8 cellular contexts compared by ENCODE assay signal in genomic region chr13:98576963-98577822, GRCh38. TPM values are rescaled to one million over a fixed set of nuclear protein-coding genes. Genes with fewer than 3 reads are reported as not detected.
A peak's percentile ranks its signal among the peaks of the same experiment; 100 is the strongest.
DNase-seq lines count a peak whose midpoint lies in the region; ATAC-seq, FAIRE-seq and TF ChIP-seq lines count a peak whose summit lies in the region.

TSS of gene STK24 (minus strand) at chr13:98577107. CDS start at chr13:98576786, 321 bp downstream.

- H3K4me1 Mint-ChIP-seq in CD8-positive, alpha-beta memory T cell, result peaks cover 36 to 49% (median 38%) of the 10 kb centered on the region in 3 donors
- peaks cover 39 to 40% of the 10 kb centered on the region in 2 donors for H3K4me1 Mint-ChIP-seq in natural killer cell

- H3K4me1 ChIP-seq in CD8-positive, alpha-beta memory T cell (ENCODE audit: insufficient read depth, low read length), result peaks cover 31% of the 10 kb centered on the region
- H3K4me1 ChIP-seq in testis, result peaks cover 27% of the 10 kb centered on the region

- peak within 1 kb of the TSS; percentile 53 for H3K4me3 ChIP-seq in CD8-positive, alpha-beta memory T cell (ENCODE audit: low read length)
- peak within 1 kb of the TSS; percentile 91 to 94 for H3K4me3 ChIP-seq in testis

- intact Hi-C loops in natural killer cell (cut with micrococcal nuclease), result loop anchor here (1.0 to 5.0 kb wide), 2 partner anchors 75 to 101 kb away; no protein-coding TSS in a partner anchor
- intact Hi-C loops in testis (cut with DNase I; ENCODE audit: low total_unique reads), result loop anchor here (10.0 kb wide), 1 partner anchor 102 kb away; no protein-coding TSS in a partner anchor

- peak within 1 kb of the TSS; percentile 87 to 99 (median 95) for H3K27ac Mint-ChIP-seq in CD8-positive, alpha-beta memory T cell
- H3K27ac Mint-ChIP-seq in natural killer cell, result peak within 1 kb of the TSS; percentile 79 to 85

- H3K36me3 ChIP-seq in CD8-positive, alpha-beta memory T cell (ENCODE audit: insufficient read depth, low read length), result no peaks in the 10 kb centered on the region
- H3K36me3 ChIP-seq in testis (ENCODE audit: low read depth, missing control alignments), result no peaks in the 10 kb centered on the region

- peak; percentile 53 for ATAC-seq in HG03378 (IDR thresholded peaks at IDR 0.05; ENCODE audit: unreplicated experiment)
- peak; percentile 84 to 94 (median 87) for ATAC-seq in natural killer cell

- H3K27ac ChIP-seq in CD8-positive, alpha-beta memory T cell (ENCODE audit: low read depth, low read length), result peak within 1 kb of the TSS; percentile 66
- H3K27ac ChIP-seq in testis, result peak within 1 kb of the TSS; percentile 96 to 98

- CTCF ChIA-PET in CD8-positive, alpha-beta memory T cell (lab: Charles Lee), result interaction anchor here (0.9 kb wide), 1 partner anchor 132 kb away, joined by 4 read pairs; no protein-coding TSS in a partner anchor

- POLR2A ChIA-PET in CD8-positive, alpha-beta memory T cell (lab: Charles Lee), result interaction anchor here (0.5 to 1.1 kb wide), 4 partner anchors 10 to 101 kb away, joined by 3 read pairs; no protein-coding TSS in a partner anchor

- peaks cover 0 to 6% (median 0%) of the 10 kb centered on the region in 3 donors for H3K36me3 Mint-ChIP-seq in CD8-positive, alpha-beta memory T cell
- no peaks in the 10 kb centered on the region for H3K36me3 Mint-ChIP-seq in natural killer cell

- no peaks in the 10 kb centered on the region for H3K9me3 ChIP-seq in CD8-positive, alpha-beta memory T cell (ENCODE audit: low read length)
- no peaks in the 10 kb centered on the region for H3K9me3 ChIP-seq in testis

- DNase-seq in CD8-positive, alpha-beta memory T cell, result peak; percentile 50 to 64 (median 61)
- peak; percentile 85 for DNase-seq in GM19239 (ENCODE audit: insufficient read length, low spot score)
- DNase-seq in activated effector memory CD4-positive, alpha-beta T cell treated with Interleukin-2 at 50 U/mL for 16 hours, result peak; percentile 45
- DNase-seq in fibroblast of peridontal ligament (ENCODE audit: extremely low read depth), result peak; percentile 85
- DNase-seq in natural killer cell, result peak; percentile 74
- peak; percentile 58 for DNase-seq in testis

- TF ChIP-seq POLR2A in testis (IDR thresholded peaks at IDR 0.05), result no peak

- no peaks in the 10 kb centered on the region for H3K27me3 ChIP-seq in CD8-positive, alpha-beta memory T cell (ENCODE audit: insufficient read depth, low read length, poor library complexity, severe bottlenecking)
- H3K27me3 ChIP-seq in testis, result no peaks in the 10 kb centered on the region

- H3K4me3 Mint-ChIP-seq in CD8-positive, alpha-beta memory T cell, result peak within 1 kb of the TSS; percentile 88 to 98 (median 95)
- H3K4me3 Mint-ChIP-seq in natural killer cell, result peak within 1 kb of the TSS; percentile 89

- TF ChIP-seq CTCF in natural killer cell (IDR thresholded peaks at IDR 0.05) (no peak), testis (IDR thresholded peaks at IDR 0.05) (no peak)

- FAIRE-seq in GM19239 (lab: Jason Lieb, UNC), result peak; percentile 85

- no peaks in the 10 kb centered on the region for H3K9me3 Mint-ChIP-seq in CD8-positive, alpha-beta memory T cell
- no peaks in the 10 kb centered on the region for H3K9me3 Mint-ChIP-seq in natural killer cell

- 0% methylated on average over 5 to 47 of the region's 102 CpGs for WGBS in testis, 2 donors

- H3K27me3 Mint-ChIP-seq in CD8-positive, alpha-beta memory T cell, result no peaks in the 10 kb centered on the region
- H3K27me3 Mint-ChIP-seq in natural killer cell (ENCODE audit: low read depth in 2 of 2), result no peaks in the 10 kb centered on the region

TF ChIP-seq in PFSK-1, 5 proteins besides CTCF, POLR2A, EP300 and RAD21:
- TF ChIP-seq FOXP2 (optimal IDR thresholded peaks at IDR 0.05; ENCODE audit: borderline replicate concordance, extremely low read depth, extremely low read length, insufficient read depth), result peak; percentile 60
- no peak for TF ChIP-seq TAF1 (IDR thresholded peaks at IDR 0.05; ENCODE audit: borderline replicate concordance, insufficient read depth, low read length)
- no peak for TF ChIP-seq SIN3A (IDR thresholded peaks at IDR 0.05; ENCODE audit: borderline replicate concordance, insufficient read depth, low read length)
- TF ChIP-seq POLR2AphosphoS5 (IDR thresholded peaks at IDR 0.05; ENCODE audit: low read depth, low read length), result no peak
- no peak for TF ChIP-seq REST (IDR thresholded peaks at IDR 0.05; ENCODE audit: insufficient read depth in 1 of 2, low read depth in 2 of 2, low read length in 2 of 2)

RNA-seq across cellular contexts. Expression of gene STK24, which starts in this region (rescaled TPM):
- 100 to 1,000 TPM; 149 to 150 TPM for total RNA-seq in CD8-positive, alpha-beta memory T cell
- 63.6 TPM for polyA plus RNA-seq in CD8-positive, alpha-beta memory T cell
- polyA plus RNA-seq in PFSK-1 (2012; ENCODE audit: insufficient read length, low read depth), result 53.6 TPM
- total RNA-seq in natural killer cell (10 to 100 TPM; 64.5 to 78.4 (median 70.4) TPM), testis (100 to 1,000 TPM; 151 to 172 TPM)
- 97.4 TPM for polyA plus RNA-seq in testis (ENCODE audit: insufficient read depth, low read depth, low replicate concordance)

Comparison
In these comparisons a context has a peak if more than half of its experiments do, and no peak if none do; other contexts are left out.
1. Peak in every context shown above with its lines: DNase-seq, ATAC-seq, H3K4me3 ChIP-seq and H3K27ac ChIP-seq.